Comparison of ENCODE assay signal across 1 cellular context in genomic region chr13:110447058-110447511, GRCh38.
TF ChIP-seq lines count a peak whose summit lies in the region.

No MANE protein-coding gene starts in this region.

TF ChIP-seq in HepG2, 621 proteins besides CTCF, POLR2A, EP300 and RAD21 (continued from another document):
- TF ChIP-seq HIC2 (CRISPR knock-in tag; IDR thresholded peaks at IDR 0.05; ENCODE audit: low read depth) (no peak), CREB1 (IDR thresholded peaks at IDR 0.05) (0 out of 2 replicates have a peak, but pooled peaks have one; percentile 43), CREB1 (CRISPR knock-in tag; IDR thresholded peaks at IDR 0.05) (no peak), ZNF660 (CRISPR knock-in tag; IDR thresholded peaks at IDR 0.05; ENCODE audit: borderline replicate concordance, low read depth) (no peak), MTF1 (CRISPR knock-in tag; IDR thresholded peaks at IDR 0.05) (no peak), ZNF510 (CRISPR knock-in tag; IDR thresholded peaks at IDR 0.05; ENCODE audit: low read depth) (no peak), ZBTB20 (CRISPR knock-in tag; IDR thresholded peaks at IDR 0.05; ENCODE audit: borderline replicate concordance, low read depth) (no peak), KAT7 (CRISPR knock-in tag; IDR thresholded peaks at IDR 0.05; ENCODE audit: borderline replicate concordance) (no peak), ARID5B (CRISPR knock-in tag; IDR thresholded peaks at IDR 0.05) (0 out of 2 replicates have a peak, but pooled peaks have one; percentile 11), ZNF607 (CRISPR knock-in tag; IDR thresholded peaks at IDR 0.05; ENCODE audit: borderline replicate concordance) (no peak), RBFOX2 (IDR thresholded peaks at IDR 0.05; ENCODE audit: low read depth, low read length) (no peak), ZNF737 (CRISPR knock-in tag; IDR thresholded peaks at IDR 0.05; ENCODE audit: borderline replicate concordance) (no peak)
TF ChIP-seq in HepG2: peak in this region for 3.
